ENCODE assay signal across 1 cellular context in genomic region chr1:224980181-224980580, GRCh38.
TF ChIP-seq lines count a peak whose summit lies in the region.

No MANE protein-coding gene starts in this region.

TF ChIP-seq in GM12878, 131 proteins besides CTCF, POLR2A, EP300 and RAD21:
- TF ChIP-seq MXI1 (IDR thresholded peaks at IDR 0.05; ENCODE audit: low read depth, low read length) (no peak), USF2 (IDR thresholded peaks at IDR 0.05; ENCODE audit: borderline replicate concordance, low read depth, low read length) (no peak), ZNF384 (IDR thresholded peaks at IDR 0.05; ENCODE audit: borderline replicate concordance, low read depth, low read length) (no peak), CBX3 (IDR thresholded peaks at IDR 0.05; ENCODE audit: borderline replicate concordance, low read depth) (no peak), LARP7 (IDR thresholded peaks at IDR 0.05) (no peak), PML (IDR thresholded peaks at IDR 0.05; ENCODE audit: low read length) (no peak), SP1 (IDR thresholded peaks at IDR 0.05; ENCODE audit: low read depth, low read length) (no peak)
- TF ChIP-seq, protein P1, sequence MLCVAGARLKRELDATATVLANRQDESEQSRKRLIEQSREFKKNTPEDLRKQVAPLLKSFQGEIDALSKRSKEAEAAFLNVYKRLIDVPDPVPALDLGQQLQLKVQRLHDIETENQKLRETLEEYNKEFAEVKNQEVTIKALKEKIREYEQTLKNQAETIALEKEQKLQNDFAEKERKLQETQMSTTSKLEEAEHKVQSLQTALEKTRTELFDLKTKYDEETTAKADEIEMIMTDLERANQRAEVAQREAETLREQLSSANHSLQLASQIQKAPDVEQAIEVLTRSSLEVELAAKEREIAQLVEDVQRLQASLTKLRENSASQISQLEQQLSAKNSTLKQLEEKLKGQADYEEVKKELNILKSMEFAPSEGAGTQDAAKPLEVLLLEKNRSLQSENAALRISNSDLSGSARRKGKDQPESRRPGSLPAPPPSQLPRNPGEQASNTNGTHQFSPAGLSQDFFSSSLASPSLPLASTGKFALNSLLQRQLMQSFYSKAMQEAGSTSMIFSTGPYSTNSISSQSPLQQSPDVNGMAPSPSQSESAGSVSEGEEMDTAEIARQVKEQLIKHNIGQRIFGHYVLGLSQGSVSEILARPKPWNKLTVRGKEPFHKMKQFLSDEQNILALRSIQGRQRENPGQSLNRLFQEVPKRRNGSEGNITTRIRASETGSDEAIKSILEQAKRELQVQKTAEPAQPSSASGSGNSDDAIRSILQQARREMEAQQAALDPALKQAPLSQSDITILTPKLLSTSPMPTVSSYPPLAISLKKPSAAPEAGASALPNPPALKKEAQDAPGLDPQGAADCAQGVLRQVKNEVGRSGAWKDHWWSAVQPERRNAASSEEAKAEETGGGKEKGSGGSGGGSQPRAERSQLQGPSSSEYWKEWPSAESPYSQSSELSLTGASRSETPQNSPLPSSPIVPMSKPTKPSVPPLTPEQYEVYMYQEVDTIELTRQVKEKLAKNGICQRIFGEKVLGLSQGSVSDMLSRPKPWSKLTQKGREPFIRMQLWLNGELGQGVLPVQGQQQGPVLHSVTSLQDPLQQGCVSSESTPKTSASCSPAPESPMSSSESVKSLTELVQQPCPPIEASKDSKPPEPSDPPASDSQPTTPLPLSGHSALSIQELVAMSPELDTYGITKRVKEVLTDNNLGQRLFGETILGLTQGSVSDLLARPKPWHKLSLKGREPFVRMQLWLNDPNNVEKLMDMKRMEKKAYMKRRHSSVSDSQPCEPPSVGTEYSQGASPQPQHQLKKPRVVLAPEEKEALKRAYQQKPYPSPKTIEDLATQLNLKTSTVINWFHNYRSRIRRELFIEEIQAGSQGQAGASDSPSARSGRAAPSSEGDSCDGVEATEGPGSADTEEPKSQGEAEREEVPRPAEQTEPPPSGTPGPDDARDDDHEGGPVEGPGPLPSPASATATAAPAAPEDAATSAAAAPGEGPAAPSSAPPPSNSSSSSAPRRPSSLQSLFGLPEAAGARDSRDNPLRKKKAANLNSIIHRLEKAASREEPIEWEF (IDR thresholded peaks at IDR 0.05; ENCODE audit: insufficient replicate concordance, low read depth, low read length), result no peak
